ENCODE assay signal across 16 cellular contexts in the genomic region with DNA sequence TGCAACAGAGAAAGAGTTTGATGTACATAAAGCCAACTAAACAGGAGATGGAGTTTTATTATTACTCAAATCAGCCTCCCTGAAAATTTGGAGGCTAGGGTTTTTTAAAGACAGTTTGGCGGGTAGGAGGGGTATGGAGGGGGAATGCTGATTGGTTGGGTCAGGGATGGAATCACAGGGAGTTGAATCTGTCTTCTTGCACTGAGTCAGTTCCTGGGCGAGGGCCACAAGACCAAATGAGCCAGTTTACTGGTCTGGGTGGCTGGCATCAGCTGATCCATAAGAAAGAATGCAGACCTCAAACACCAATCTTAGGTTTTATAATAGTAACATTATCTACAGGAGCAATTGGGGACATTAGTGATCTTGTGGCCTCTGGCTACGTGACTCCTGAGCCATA.
DNase-seq lines count a peak whose midpoint lies in the region; ATAC-seq and TF ChIP-seq lines count a peak whose summit lies in the region.
"Had no signal": no experiment of that assay in that cellular context is flagged by ENCODE, and none has a peak within 500 bp of the region (broad histone marks: within the 10 kb centered on the region; RNA-seq: fewer than 3 reads in every experiment).

No MANE protein-coding gene starts in this region.

- no peak overlapping the region for H2AFZ ChIP-seq in IMR-90 (replicated peaks; ENCODE audit: low read length, poor library complexity)

- H3K18ac ChIP-seq in IMR-90 (ENCODE audit: low read depth, low read length), result peak overlapping the region; percentile 53

- H2BK15ac ChIP-seq in IMR-90 (ENCODE audit: low read depth, low read length), result no peak overlapping the region

- POLR2A ChIA-PET in CD4-positive, alpha-beta T cell (lab: Charles Lee), result interaction anchor here (3.0 kb wide), 1 partner anchor 7 kb away, joined by 29 read pairs; no protein-coding TSS in a partner anchor
- POLR2A ChIA-PET in IMR-90 (lab: Charles Lee; ENCODE audit: unreplicated experiment), result no interaction called here
- POLR2A ChIA-PET in naive thymus-derived CD8-positive, alpha-beta T cell (lab: Charles Lee), result interaction anchor here (2.0 to 3.4 kb wide), 3 partner anchors 11 to 22 kb away, joined by 13 to 32 read pairs (median 25); no protein-coding TSS in a partner anchor

- H3K36me3 Mint-ChIP-seq in CD4-positive, alpha-beta T cell (ENCODE audit: low read depth), result peaks cover 23% of the 10 kb centered on the region
- H3K36me3 Mint-ChIP-seq in naive thymus-derived CD8-positive, alpha-beta T cell, result peaks cover 0 to 24% (median 11%) of the 10 kb centered on the region in 3 donors

- TF ChIP-seq POLR2A in IMR-90 (IDR thresholded peaks at IDR 0.05; ENCODE audit: low read depth, low read length), result no peak

- H2BK5ac ChIP-seq in IMR-90 (ENCODE audit: low read depth, low read length, poor library complexity, severe bottlenecking), result peak overlapping the region; percentile 22

- TF ChIP-seq CTCF in CD4-positive, alpha-beta T cell (IDR thresholded peaks at IDR 0.05), result no peak
- TF ChIP-seq CTCF in IMR-90 (conservative IDR thresholded peaks at IDR 0.05; ENCODE audit: low read depth, low read length) (no peak), cardiac fibroblast (IDR thresholded peaks at IDR 0.05; ENCODE audit: low read depth, low read length) (no peak)

- peaks cover 7% of the 10 kb centered on the region for H3K4me1 ChIP-seq in IMR-90 (ENCODE audit: control insufficient read depth, insufficient read depth, low read length)

- H4K20me1 ChIP-seq in IMR-90 (ENCODE audit: insufficient read depth, low read length), result no peaks in the 10 kb centered on the region

- no CpG with 5 or more reads among the region's 3 CpGs for WGBS in IMR-90 (ENCODE audit: extremely low coverage in 2 of 2, insufficient read length in 1 of 2), 2 experiments

- H3K27me3 Mint-ChIP-seq in CD4-positive, alpha-beta T cell, result no peaks in the 10 kb centered on the region
- H3K27me3 Mint-ChIP-seq in naive thymus-derived CD8-positive, alpha-beta T cell, result no peaks in the 10 kb centered on the region
- H3K27me3 Mint-ChIP-seq: type B pancreatic cell had no signal

- peaks cover 73% of the 10 kb centered on the region for H3K4me1 Mint-ChIP-seq in CD4-positive, alpha-beta T cell (ENCODE audit: low read depth)
- peaks cover 52 to 95% (median 91%) of the 10 kb centered on the region in 4 donors for H3K4me1 Mint-ChIP-seq in naive thymus-derived CD8-positive, alpha-beta T cell

- H3K4me3 Mint-ChIP-seq in CD4-positive, alpha-beta T cell, result no peak overlapping the region
- H3K4me3 Mint-ChIP-seq in naive thymus-derived CD8-positive, alpha-beta T cell, result peak overlapping the region in 6 of 10 donors; percentile 21 to 89 (median 50)
- H3K4me3 Mint-ChIP-seq: type B pancreatic cell had no signal

- no peaks in the 10 kb centered on the region for H3K9me3 ChIP-seq in CD4-positive, alpha-beta T cell (ENCODE audit: control insufficient read depth, low read length)
- H3K9me3 ChIP-seq in IMR-90 (ENCODE audit: control insufficient read depth, insufficient read depth, low read length), result no peaks in the 10 kb centered on the region

- H4K91ac ChIP-seq in IMR-90 (ENCODE audit: insufficient read depth, low read depth, low read length), result no peak overlapping the region

- CTCF ChIA-PET in CD4-positive, alpha-beta T cell (lab: Charles Lee), result no interaction called here
- CTCF ChIA-PET in IMR-90 (lab: Yijun Ruan, JAX), result no interaction called here

- H4K8ac ChIP-seq in IMR-90 (ENCODE audit: low read depth in 2 of 2, low read length in 2 of 2), result peak overlapping the region in 1 of 2 experiments; percentile 47; a peak in 2 of 4 replicates

- H3K27ac Mint-ChIP-seq in CD4-positive, alpha-beta T cell, result peak overlapping the region; percentile 77
- H3K27ac Mint-ChIP-seq in naive thymus-derived CD8-positive, alpha-beta T cell, result peak overlapping the region; percentile 59 to 96 (median 93)
- H3K27ac Mint-ChIP-seq: activated CD4-positive, alpha-beta T cell treated with anti-CD3 and anti-CD28 coated beads, Interleukin-2, amount 10 ng/mL, durations not matched to agents 24 days and 14 days; type B pancreatic cell had no signal

- BruUV-seq in IMR-90 (replicated peaks; lab: Mats Ljungman, UMichigan), result no TSS peak

- intact Hi-C loops in CD4-positive, alpha-beta T cell (cut with DNase I, micrococcal nuclease), result no loop called here
- intact Hi-C loops in IMR-90 (cut with micrococcal nuclease), result loop anchor here (2.0 kb wide), 1 partner anchor 38 kb away; no protein-coding TSS in a partner anchor

- H2AK5ac ChIP-seq in IMR-90 (ENCODE audit: low read depth, low read length), result peak overlapping the region; percentile 58

- H4K5ac ChIP-seq in IMR-90 (ENCODE audit: low read depth, low read length), result peak overlapping the region; percentile 48; the same call in 1 of the 2 replicates

- H3K4me2 ChIP-seq in IMR-90 (ENCODE audit: low read depth, low read length), result no peak overlapping the region

- in situ Hi-C loops in IMR-90 (cut with MboI; ENCODE audit: low sequenced_read_pairs), result no loop called here

- H3K27me3 ChIP-seq in CD4-positive, alpha-beta T cell (ENCODE audit: control insufficient read depth, insufficient read depth, low read length), result no peaks in the 10 kb centered on the region
- no peaks in the 10 kb centered on the region for H3K27me3 ChIP-seq in IMR-90 (ENCODE audit: control insufficient read depth, insufficient read depth, low read length)

- no peak for TF ChIP-seq RAD21 in IMR-90 (IDR thresholded peaks at IDR 0.05; ENCODE audit: low read length)

- peaks cover 35% of the 10 kb centered on the region for H3K36me3 ChIP-seq in IMR-90 (ENCODE audit: control insufficient read depth, insufficient read depth, low read length)

- no peak overlapping the region for H2BK20ac ChIP-seq in IMR-90 (ENCODE audit: low read depth, low read length)

- peak overlapping the region; percentile 51 for H3K4ac ChIP-seq in IMR-90 (ENCODE audit: low read depth, low read length)

- dilution Hi-C loops in IMR-90 (cut with HindIII; ENCODE audit: low sequenced_read_pairs, unreplicated experiment), result no loop called here

- no peak overlapping the region for H3K23ac ChIP-seq in IMR-90 (ENCODE audit: low read depth, low read length)

- peak overlapping the region; percentile 37; the same call in 1 of the 2 replicates for H3K14ac ChIP-seq in IMR-90 (replicated peaks; ENCODE audit: low read depth, low read length)

- ATAC-seq in CD4-positive, alpha-beta T cell (ENCODE audit: poor library complexity), result no peak
- peak; percentile 44; the same call in 1 of the 2 replicates for ATAC-seq in IMR-90 (ENCODE audit: low read depth)
- ATAC-seq in naive thymus-derived CD8-positive, alpha-beta T cell, result no peak
- no peak for ATAC-seq in GM19463 (IDR thresholded peaks at IDR 0.05; ENCODE audit: unreplicated experiment)

- H3K9ac ChIP-seq in IMR-90 (ENCODE audit: low read depth, low read length), result no peak overlapping the region

- H2AK9ac ChIP-seq in IMR-90 (replicated peaks; ENCODE audit: low read depth, low read length, poor library complexity), result no peak overlapping the region

- H2BK120ac ChIP-seq in IMR-90 (ENCODE audit: low read depth, low read length), result peak overlapping the region; percentile 55; the same call in 1 of the 2 replicates

- no peaks in the 10 kb centered on the region for H3K9me3 Mint-ChIP-seq in CD4-positive, alpha-beta T cell
- H3K9me3 Mint-ChIP-seq in naive thymus-derived CD8-positive, alpha-beta T cell, result peaks cover 0 to 2% (median 0%) of the 10 kb centered on the region in 9 donors
- H3K9me3 Mint-ChIP-seq: activated CD4-positive, alpha-beta T cell treated with anti-CD3 and anti-CD28 coated beads, Interleukin-2, amount 10 ng/mL, durations not matched to agents 24 days and 14 days; type B pancreatic cell had no signal

- no peak overlapping the region for H3K27ac ChIP-seq in CD4-positive, alpha-beta T cell (ENCODE audit: low read depth, low read length)
- H3K27ac ChIP-seq in IMR-90 (ENCODE audit: insufficient read depth, low read length), result peak overlapping the region; percentile 7; the same call in 1 of the 2 replicates

- peaks cover 9% of the 10 kb centered on the region for H3K9me1 ChIP-seq in IMR-90 (ENCODE audit: insufficient read depth, low read length)

- no peak for DNase-seq in CD4-positive, alpha-beta T cell
- peak; percentile 72 for DNase-seq in IMR-90
- DNase-seq in cardiac fibroblast (ENCODE audit: low read depth in 2 of 2), result peak; percentile 31 to 55
- no peak for DNase-seq in naive thymus-derived CD8-positive, alpha-beta T cell
- DNase-seq in nucleus accumbens (lab: John Stamatoyannopoulos, UW), result no peak
- DNase-seq in SW 1271 (lab: John Stamatoyannopoulos, UW), result no peak
- DNase-seq in NCI-H82 treated with DMSO at 0.1 percent for 48 hours (lab: John Stamatoyannopoulos, UW; ENCODE audit: unreplicated experiment), result no peak
- DNase-seq: activated CD4-positive, alpha-beta T cell treated with anti-CD3 and anti-CD28 coated beads, Interleukin-2, amount 10 ng/mL, durations not matched to agents 24 days and 14 days; activated T-cell treated with anti-CD3 and anti-CD28 coated beads, Interleukin-2, amount 50 U/mL, for 48 hours; effector CD8-positive, alpha-beta T cell; GDM1; kidney glomerular epithelial cell; NCI-H2081; NCI-H774 had no signal

- peaks cover 0 to 30% of the 10 kb centered on the region in 2 experiments; a peak in 3 of 4 replicates for H3K79me1 ChIP-seq in IMR-90 (ENCODE audit: low read depth in 1 of 2, low read length in 2 of 2)

- H3K56ac ChIP-seq in IMR-90 (ENCODE audit: extremely low read depth, insufficient read depth, low read length), result no peak overlapping the region

- H3K4me3 ChIP-seq in IMR-90 (ENCODE audit: insufficient read depth, low read depth, low read length) (no peak overlapping the region), cardiac fibroblast (replicated peaks in 1 of 2; ENCODE audit: low read depth in 2 of 2, low read length in 2 of 2) (no peak overlapping the region)

TF ChIP-seq in IMR-90, 13 proteins besides CTCF, POLR2A, EP300 and RAD21 (continues in another document):
- TF ChIP-seq BHLHE40 (IDR thresholded peaks at IDR 0.05; ENCODE audit: low read depth, low read length) (no peak), MAZ (IDR thresholded peaks at IDR 0.05; ENCODE audit: borderline replicate concordance, low read depth, low read length) (no peak), FOS (IDR thresholded peaks at IDR 0.05; ENCODE audit: low read depth, low read length) (no peak), SMC3 (IDR thresholded peaks at IDR 0.05; ENCODE audit: low read depth, low read length) (no peak), RFX5 (IDR thresholded peaks at IDR 0.05; ENCODE audit: low read depth, low read length) (no peak), MAFK (IDR thresholded peaks at IDR 0.05; ENCODE audit: low read depth, low read length) (no peak)
- TF ChIP-seq, protein P1, sequence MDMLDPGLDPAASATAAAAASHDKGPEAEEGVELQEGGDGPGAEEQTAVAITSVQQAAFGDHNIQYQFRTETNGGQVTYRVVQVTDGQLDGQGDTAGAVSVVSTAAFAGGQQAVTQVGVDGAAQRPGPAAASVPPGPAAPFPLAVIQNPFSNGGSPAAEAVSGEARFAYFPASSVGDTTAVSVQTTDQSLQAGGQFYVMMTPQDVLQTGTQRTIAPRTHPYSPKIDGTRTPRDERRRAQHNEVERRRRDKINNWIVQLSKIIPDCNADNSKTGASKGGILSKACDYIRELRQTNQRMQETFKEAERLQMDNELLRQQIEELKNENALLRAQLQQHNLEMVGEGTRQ (IDR thresholded peaks at IDR 0.05; ENCODE audit: low read depth, low read length), result peak; percentile 39; the same call in 1 of the 2 replicates

Comparison
In these comparisons a context has a peak if more than half of its experiments do, and no peak if none do; other contexts are left out.
1. DNase-seq: peak in IMR-90 (single experiment) and cardiac fibroblast (2 of 2); none in CD4-positive, alpha-beta T cell (0 of 10), naive thymus-derived CD8-positive, alpha-beta T cell (0 of 10), nucleus accumbens (0 of 56), SW 1271 (0 of 2) and NCI-H82 treated with DMSO at 0.1 percent for 48 hours (single experiment).